Comparison of ENCODE assay signal across 28 cellular contexts in genomic region chr2:202918860-202919259, GRCh38.
"Had no signal": no experiment of that assay in that cellular context is flagged by ENCODE, and none has a peak within 500 bp of the region (broad histone marks: within the 10 kb centered on the region; RNA-seq: fewer than 3 reads in every experiment).

No MANE protein-coding gene starts in this region.

- H3K27me3 ChIP-seq: Peyer's patch had no signal

- H3K4me3 ChIP-seq: Peyer's patch, SK-N-MC had no signal

- ATAC-seq: SK-N-SH treated with all-trans-retinoic acid at 6 μM for 48 hours, T-cell had no signal

- H3K9me3 ChIP-seq: Peyer's patch had no signal

- H3K27ac ChIP-seq: Peyer's patch, SK-N-MC had no signal

- H3K4me1 ChIP-seq: Peyer's patch had no signal

- DNase-seq: MM.1S, MV-4-11, NCI-H1092, NCI-H1105, NCI-H1417 treated with DMSO at 0.1 percent for 48 hours, NCI-H146, NCI-H1694, NCI-H187, NCI-H1930, NCI-H2029 treated with DMSO at 0.1 percent for 48 hours, NCI-H2081 treated with DMSO at 0.1 percent for 48 hours, NCI-H2107, NCI-H2171, NCI-H226, NCI-H446 treated with DMSO at 0.1 percent for 48 hours, NCI-H510A, NCI-H524, NCI-H526, NCI-H69, NCI-H748 treated with DMSO at 0.1 percent for 48 hours, NCI-H82, Peyer's patch, Right ventricle myocardium superior, RPMI8226, SHP77 treated with DMSO at 0.1 percent for 48 hours, T-cell had no signal
